In the genomic region with DNA sequence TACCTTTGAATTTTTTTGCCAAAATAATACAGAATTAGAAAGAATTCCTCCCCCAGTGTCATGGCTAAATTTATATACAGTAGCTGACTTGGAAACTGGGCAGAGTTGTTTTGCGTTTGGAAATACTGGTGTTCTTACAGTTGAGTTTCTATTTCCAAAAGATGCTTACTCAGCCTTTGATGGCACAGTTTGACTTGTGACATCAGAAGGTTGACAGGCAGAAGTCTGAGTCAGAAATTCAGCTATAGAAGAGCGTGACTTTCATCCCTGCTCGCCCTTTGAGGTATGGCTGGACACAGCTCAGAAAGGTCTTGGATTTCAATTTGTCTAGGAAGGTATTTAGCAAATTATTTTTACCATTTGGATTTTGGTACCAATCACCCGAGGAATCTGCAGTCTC, we compare ENCODE assay signal across 20 cellular contexts.
A peak's percentile ranks its signal among the peaks of the same experiment; 100 is the strongest.
DNase-seq lines count a peak whose midpoint lies in the region; ATAC-seq and TF ChIP-seq lines count a peak whose summit lies in the region.
"Had no signal": no experiment of that assay in that cellular context is flagged by ENCODE, and none has a peak within 500 bp of the region (broad histone marks: within the 10 kb centered on the region; RNA-seq: fewer than 3 reads in every experiment).

No MANE protein-coding gene starts in this region.

- H2AK5ac ChIP-seq in IMR-90 (ENCODE audit: low read depth, low read length): no peak overlapping the region

- H4K8ac ChIP-seq in IMR-90 (ENCODE audit: low read depth in 2 of 2, low read length in 2 of 2): no peak overlapping the region

- no peak overlapping the region for H3K18ac ChIP-seq in IMR-90 (ENCODE audit: low read depth, low read length)

- H3K36me3 ChIP-seq in IMR-90 (ENCODE audit: control insufficient read depth, insufficient read depth, low read length) (peaks cover 9% of the 10 kb centered on the region), neural progenitor cell (no peaks in the 10 kb centered on the region), thoracic aorta (no peaks in the 10 kb centered on the region)

- H3K27ac Mint-ChIP-seq in brain (peak overlapping the region in 3 of 5 experiments; percentile 59 to 79 (median 68)), neural progenitor cell (peak overlapping the region; percentile 63)
- H3K27ac Mint-ChIP-seq: CD8-positive, alpha-beta T cell; HFFc6 had no signal

- no peak for TF ChIP-seq RAD21 in IMR-90 (IDR thresholded peaks at IDR 0.05; ENCODE audit: low read length)

- no peak overlapping the region for H4K91ac ChIP-seq in IMR-90 (ENCODE audit: insufficient read depth, low read depth, low read length)

- H2BK20ac ChIP-seq in IMR-90 (ENCODE audit: low read depth, low read length): no peak overlapping the region

- H3K27me3 Mint-ChIP-seq in brain (no peaks in the 10 kb centered on the region), neural progenitor cell (ENCODE audit: insufficient read depth, low read depth) (peaks cover 3% of the 10 kb centered on the region)

- no peak overlapping the region for H2BK15ac ChIP-seq in IMR-90 (ENCODE audit: low read depth, low read length)

- H3K4me3 ChIP-seq in IMR-90 (ENCODE audit: insufficient read depth, low read depth, low read length) (no peak overlapping the region), neural progenitor cell (no peak overlapping the region), thoracic aorta (no peak overlapping the region)
- H3K4me3 ChIP-seq: BLaER1 treated with 17β-estradiol and CSF1 and Interleukin-3, amounts not matched to agents 10 nM and 100 nM had no signal

- no peak overlapping the region for H3K23ac ChIP-seq in IMR-90 (ENCODE audit: low read depth, low read length)

- no peak overlapping the region for H2BK120ac ChIP-seq in IMR-90 (ENCODE audit: low read depth, low read length)

- no peak overlapping the region for H3K4ac ChIP-seq in IMR-90 (ENCODE audit: low read depth, low read length)

- peaks cover 0 to 10% of the 10 kb centered on the region in 2 experiments; a peak in 1 of 4 replicates for H3K79me1 ChIP-seq in IMR-90 (ENCODE audit: low read depth in 1 of 2, low read length in 2 of 2)

- CTCF ChIA-PET in IMR-90 (lab: Yijun Ruan, JAX): no interaction called here

- TF ChIP-seq POLR2A in IMR-90 (IDR thresholded peaks at IDR 0.05; ENCODE audit: low read depth, low read length): no peak

- H3K4me1 Mint-ChIP-seq in brain (peaks cover 51% of the 10 kb centered on the region), neural progenitor cell (peaks cover 31% of the 10 kb centered on the region)

- H2AFZ ChIP-seq in IMR-90 (replicated peaks; ENCODE audit: low read length, poor library complexity) (no peak overlapping the region), neural progenitor cell (replicated peaks) (no peak overlapping the region)

- no peak for TF ChIP-seq CTCF in IMR-90 (conservative IDR thresholded peaks at IDR 0.05; ENCODE audit: low read depth, low read length)
- no peak for TF ChIP-seq CTCF in brain (conservative IDR thresholded peaks at IDR 0.05)
- TF ChIP-seq CTCF in neural progenitor cell (IDR thresholded peaks at IDR 0.05): no peak
- TF ChIP-seq CTCF in thoracic aorta (IDR thresholded peaks at IDR 0.05): no peak

- H3K36me3 Mint-ChIP-seq in brain: no peaks in the 10 kb centered on the region
- H3K36me3 Mint-ChIP-seq in neural progenitor cell: peaks cover 1% of the 10 kb centered on the region

- no peak overlapping the region for H2AK9ac ChIP-seq in IMR-90 (replicated peaks; ENCODE audit: low read depth, low read length, poor library complexity)

- H3K4me2 ChIP-seq in IMR-90 (ENCODE audit: low read depth, low read length): no peak overlapping the region
- no peak overlapping the region for H3K4me2 ChIP-seq in neural progenitor cell
- H3K4me2 ChIP-seq: BLaER1 treated with 17β-estradiol and CSF1 and Interleukin-3, amounts not matched to agents 10 nM and 100 nM; SK-N-SH had no signal

- dilution Hi-C loops in IMR-90 (cut with HindIII; ENCODE audit: low sequenced_read_pairs, unreplicated experiment): no loop called here

- no peak overlapping the region for H3K27ac ChIP-seq in IMR-90 (ENCODE audit: insufficient read depth, low read length)
- H3K27ac ChIP-seq in neural progenitor cell: no peak overlapping the region
- H3K27ac ChIP-seq in thoracic aorta: peak overlapping the region; percentile 83 to 94
- H3K27ac ChIP-seq: BLaER1 treated with 17β-estradiol and CSF1 and Interleukin-3, amounts not matched to agents 10 nM and 100 nM had no signal

- no peak for DNase-seq in IMR-90
- no peak for DNase-seq in neural progenitor cell (ENCODE audit: low spot score)
- DNase-seq in thoracic aorta (ENCODE audit: low spot score): no peak
- DNase-seq in activated CD8-positive, alpha-beta memory T cell treated with anti-CD3 and anti-CD28 coated beads, Interleukin-2, amount 50 U/mL, for 48 hours: no peak
- no peak for DNase-seq in NCI-H146 (lab: John Stamatoyannopoulos, UW)
- DNase-seq: CD8-positive, alpha-beta T cell; HFFc6; Karpas-422; NCI-H1092 treated with DMSO at 0.1 percent for 48 hours; NCI-H2081 treated with DMSO at 0.1 percent for 48 hours; NCI-H524; NCI-H82; OCI-M1; RPMI8226; SHP77 treated with DMSO at 0.1 percent for 48 hours; SK-N-SH had no signal

- no peak overlapping the region for H3K4me3 Mint-ChIP-seq in brain
- no peak overlapping the region for H3K4me3 Mint-ChIP-seq in neural progenitor cell
- H3K4me3 Mint-ChIP-seq: CD8-positive, alpha-beta T cell; HFFc6 had no signal

- H3K27me3 ChIP-seq in IMR-90 (ENCODE audit: control insufficient read depth, insufficient read depth, low read length) (no peaks in the 10 kb centered on the region), neural progenitor cell (no peaks in the 10 kb centered on the region), thoracic aorta (replicated peaks; ENCODE audit: insufficient read depth) (no peaks in the 10 kb centered on the region)
- H3K27me3 ChIP-seq: BLaER1 treated with 17β-estradiol and CSF1 and Interleukin-3, amounts not matched to agents 10 nM and 100 nM had no signal

- no TSS peak for BruUV-seq in IMR-90 (replicated peaks; lab: Mats Ljungman, UMichigan)

- H3K4me1 ChIP-seq in IMR-90 (ENCODE audit: control insufficient read depth, insufficient read depth, low read length) (0 out of 2 replicates have a peak, but pooled peaks cover 2% of the 10 kb centered on the region), neural progenitor cell (peaks cover 4% of the 10 kb centered on the region), thoracic aorta (ENCODE audit: control insufficient read depth in 1 of 2, low read depth in 2 of 2) (peaks cover 29 to 45% of the 10 kb centered on the region in 2 donors)

- H3K56ac ChIP-seq in IMR-90 (ENCODE audit: extremely low read depth, insufficient read depth, low read length): no peak overlapping the region

- H3K9me3 ChIP-seq in IMR-90 (ENCODE audit: control insufficient read depth, insufficient read depth, low read length) (no peaks in the 10 kb centered on the region), neural progenitor cell (ENCODE audit: low read depth) (no peaks in the 10 kb centered on the region), thoracic aorta (no peaks in the 10 kb centered on the region)
- H3K9me3 ChIP-seq: BLaER1 treated with 17β-estradiol and CSF1 and Interleukin-3, amounts not matched to agents 10 nM and 100 nM; SK-N-SH had no signal

- no peak for ATAC-seq in IMR-90 (ENCODE audit: low read depth)
- no peak for ATAC-seq in thoracic aorta (ENCODE audit: insufficient number of reproducible peaks, low FRiP score, low read depth)
- ATAC-seq in GM21367 (IDR thresholded peaks at IDR 0.05; ENCODE audit: unreplicated experiment): no peak
- ATAC-seq in HG02798 (IDR thresholded peaks at IDR 0.05; ENCODE audit: poor library complexity, unreplicated experiment): no peak
- ATAC-seq: CD8-positive, alpha-beta T cell had no signal

- POLR2A ChIA-PET in IMR-90 (lab: Charles Lee; ENCODE audit: unreplicated experiment): no interaction called here

- peaks cover 8% of the 10 kb centered on the region; the same call in 1 of the 2 replicates for H3K9me1 ChIP-seq in IMR-90 (ENCODE audit: insufficient read depth, low read length)

- H2BK5ac ChIP-seq in IMR-90 (ENCODE audit: low read depth, low read length, poor library complexity, severe bottlenecking): no peak overlapping the region

- no peaks in the 10 kb centered on the region for H3F3A ChIP-seq in neural progenitor cell (ENCODE audit: low read depth)

- H3K14ac ChIP-seq in IMR-90 (replicated peaks; ENCODE audit: low read depth, low read length): no peak overlapping the region

- no peaks in the 10 kb centered on the region for H3K79me2 ChIP-seq in neural progenitor cell (ENCODE audit: low read depth)

- no peak overlapping the region for H4K5ac ChIP-seq in IMR-90 (ENCODE audit: low read depth, low read length)

- no peak overlapping the region for H3K9ac ChIP-seq in IMR-90 (ENCODE audit: low read depth, low read length)
- H3K9ac ChIP-seq in neural progenitor cell: no peak overlapping the region
- H3K9ac ChIP-seq: BLaER1 treated with 17β-estradiol and CSF1 and Interleukin-3, amounts not matched to agents 10 nM and 100 nM; SK-N-SH had no signal

- WGBS in IMR-90 (ENCODE audit: extremely low coverage in 2 of 2, insufficient read length in 1 of 2), 2 experiments: no CpG with 5 or more reads among the region's 4 CpGs

- in situ Hi-C loops in IMR-90 (cut with MboI; ENCODE audit: low sequenced_read_pairs): no loop called here

- intact Hi-C loops in IMR-90 (cut with micrococcal nuclease): no loop called here

- H4K20me1 ChIP-seq in IMR-90 (ENCODE audit: insufficient read depth, low read length) (no peaks in the 10 kb centered on the region), neural progenitor cell (ENCODE audit: low read depth) (no peaks in the 10 kb centered on the region)

- H3K9me3 Mint-ChIP-seq in brain (peaks cover 0 to 4% (median 0%) of the 10 kb centered on the region in 5 experiments), neural progenitor cell (no peaks in the 10 kb centered on the region)
- H3K9me3 Mint-ChIP-seq: CD8-positive, alpha-beta T cell; HFFc6 had no signal

TF ChIP-seq in IMR-90, 13 proteins besides CTCF, POLR2A, EP300 and RAD21:
- TF ChIP-seq MAFK (IDR thresholded peaks at IDR 0.05; ENCODE audit: low read depth, low read length): 0 out of 2 replicates have a peak, but pooled peaks have one; percentile 34
- no peak for TF ChIP-seq MXI1 (IDR thresholded peaks at IDR 0.05; ENCODE audit: borderline replicate concordance, low read depth, low read length)

Comparison
In these comparisons a context has a peak if more than half of its experiments do, and no peak if none do; other contexts are left out.
1. H3K27ac ChIP-seq: peak in thoracic aorta (2 of 2); none in IMR-90 (single experiment) and neural progenitor cell (single experiment).